ENCODE assay signal across 9 cellular contexts in genomic region chr12:92444763-92445162, GRCh38.
DNase-seq lines count a peak whose midpoint lies in the region; ATAC-seq and TF ChIP-seq lines count a peak whose summit lies in the region.
"Had no signal": no experiment of that assay in that cellular context is flagged by ENCODE, and none has a peak within 500 bp of the region (broad histone marks: within the 10 kb centered on the region; RNA-seq: fewer than 3 reads in every experiment).

No MANE protein-coding gene starts in this region.

- H3K27ac Mint-ChIP-seq in activated naive CD8-positive, alpha-beta T cell treated with anti-CD3 and anti-CD28 coated beads, Interleukin-2, amount 50 U/mL, for 24 hours: peak overlapping the region; percentile 77
- no peak overlapping the region for H3K27ac Mint-ChIP-seq in activated CD4-positive, alpha-beta T cell treated with anti-CD3 and anti-CD28 coated beads, Interleukin-2, amount 10 ng/mL, durations not matched to agents 7 days and 5 days
- H3K27ac Mint-ChIP-seq in glutamatergic neuron (ENCODE audit: unreplicated experiment): no peak overlapping the region

- H3K4me3 Mint-ChIP-seq in activated naive CD8-positive, alpha-beta T cell treated with anti-CD3 and anti-CD28 coated beads, Interleukin-2, amount 50 U/mL, for 24 hours: no peak overlapping the region
- no peak overlapping the region for H3K4me3 Mint-ChIP-seq in activated CD4-positive, alpha-beta T cell treated with anti-CD3 and anti-CD28 coated beads, Interleukin-2, amount 10 ng/mL, durations not matched to agents 7 days and 5 days
- H3K4me3 Mint-ChIP-seq in glutamatergic neuron (ENCODE audit: unreplicated experiment): no peak overlapping the region

- WGBS in testis, 2 donors: 73 to 77% methylated on average over 9 of the region's 9 CpGs

- H3K36me3 ChIP-seq in testis (ENCODE audit: low read depth, missing control alignments): no peaks in the 10 kb centered on the region

- CTCF ChIA-PET in activated CD4-positive, alpha-beta T cell treated with anti-CD3 and anti-CD28 coated beads, Interleukin-2, amount 10 ng/mL, durations not matched to agents 7 days and 5 days (lab: Charles Lee): interaction anchor here (1.3 kb wide), 1 partner anchor 15 kb away, joined by 4 read pairs; no protein-coding TSS in a partner anchor

- no peaks in the 10 kb centered on the region for H3K9me3 ChIP-seq in testis
- H3K9me3 ChIP-seq: body of pancreas had no signal

- intact Hi-C loops in testis (cut with DNase I; ENCODE audit: low total_unique reads): no loop called here

- no peaks in the 10 kb centered on the region for H3K27me3 Mint-ChIP-seq in activated naive CD8-positive, alpha-beta T cell treated with anti-CD3 and anti-CD28 coated beads, Interleukin-2, amount 50 U/mL, for 24 hours
- no peaks in the 10 kb centered on the region for H3K27me3 Mint-ChIP-seq in activated CD4-positive, alpha-beta T cell treated with anti-CD3 and anti-CD28 coated beads, Interleukin-2, amount 10 ng/mL, durations not matched to agents 7 days and 5 days
- no peaks in the 10 kb centered on the region for H3K27me3 Mint-ChIP-seq in glutamatergic neuron (ENCODE audit: unreplicated experiment)

- no peaks in the 10 kb centered on the region for H3K27me3 ChIP-seq in testis
- H3K27me3 ChIP-seq: body of pancreas had no signal

- no peak for TF ChIP-seq POLR2A in testis (IDR thresholded peaks at IDR 0.05)

- H3K27ac ChIP-seq in testis: peak overlapping the region in 1 of 2 donors; percentile 36

- H3K4me1 ChIP-seq in testis: peaks cover 6% of the 10 kb centered on the region
- H3K4me1 ChIP-seq: body of pancreas had no signal

- peaks cover 20% of the 10 kb centered on the region for H3K9me3 Mint-ChIP-seq in activated naive CD8-positive, alpha-beta T cell treated with anti-CD3 and anti-CD28 coated beads, Interleukin-2, amount 50 U/mL, for 24 hours
- H3K9me3 Mint-ChIP-seq in activated CD4-positive, alpha-beta T cell treated with anti-CD3 and anti-CD28 coated beads, Interleukin-2, amount 10 ng/mL, durations not matched to agents 7 days and 5 days: peaks cover 35% of the 10 kb centered on the region
- H3K9me3 Mint-ChIP-seq in glutamatergic neuron (ENCODE audit: unreplicated experiment): no peaks in the 10 kb centered on the region

- no peak for TF ChIP-seq CTCF in testis (IDR thresholded peaks at IDR 0.05)
- TF ChIP-seq CTCF in glutamatergic neuron (IDR thresholded peaks at IDR 0.05; ENCODE audit: partially characterized antibody, unreplicated experiment): no peak

- DNase-seq in activated naive CD8-positive, alpha-beta T cell treated with anti-CD3 and anti-CD28 coated beads, Interleukin-2, amount 50 U/mL, for 24 hours: no peak
- DNase-seq in testis: peak; percentile 48
- DNase-seq in activated CD4-positive, alpha-beta T cell treated with anti-CD3 and anti-CD28 coated beads, Interleukin-2, amount 10 ng/mL, durations not matched to agents 7 days and 5 days: no peak
- no peak for DNase-seq in glutamatergic neuron
- DNase-seq in activated gamma-delta T cell treated with Interleukin-2 at 50 U/mL for 16 hours: no peak
- no peak for DNase-seq in GM03348 (ENCODE audit: low spot score)

- peaks cover 3% of the 10 kb centered on the region for H3K36me3 Mint-ChIP-seq in activated naive CD8-positive, alpha-beta T cell treated with anti-CD3 and anti-CD28 coated beads, Interleukin-2, amount 50 U/mL, for 24 hours (ENCODE audit: low read depth)
- H3K36me3 Mint-ChIP-seq in activated CD4-positive, alpha-beta T cell treated with anti-CD3 and anti-CD28 coated beads, Interleukin-2, amount 10 ng/mL, durations not matched to agents 7 days and 5 days (ENCODE audit: low read depth): peaks cover 5% of the 10 kb centered on the region
- H3K36me3 Mint-ChIP-seq in glutamatergic neuron (ENCODE audit: unreplicated experiment): no peaks in the 10 kb centered on the region

- no peak overlapping the region for H3K4me3 ChIP-seq in testis
- H3K4me3 ChIP-seq: body of pancreas had no signal

- H3K4me1 Mint-ChIP-seq in activated naive CD8-positive, alpha-beta T cell treated with anti-CD3 and anti-CD28 coated beads, Interleukin-2, amount 50 U/mL, for 24 hours: peaks cover 62% of the 10 kb centered on the region
- peaks cover 12% of the 10 kb centered on the region for H3K4me1 Mint-ChIP-seq in activated CD4-positive, alpha-beta T cell treated with anti-CD3 and anti-CD28 coated beads, Interleukin-2, amount 10 ng/mL, durations not matched to agents 7 days and 5 days
- peaks cover 5% of the 10 kb centered on the region for H3K4me1 Mint-ChIP-seq in glutamatergic neuron (ENCODE audit: low read depth, unreplicated experiment)

- ATAC-seq in GM19452 (IDR thresholded peaks at IDR 0.05; ENCODE audit: unreplicated experiment) (peak; percentile 31), HG03103 (IDR thresholded peaks at IDR 0.05; ENCODE audit: low read depth, unreplicated experiment) (peak; percentile 33)
- ATAC-seq in activated naive CD8-positive, alpha-beta T cell treated with anti-CD3 and anti-CD28 coated beads, Interleukin-2, amount 50 U/mL, for 24 hours: peak; percentile 35
- ATAC-seq: body of pancreas had no signal

- POLR2A ChIA-PET in activated CD4-positive, alpha-beta T cell treated with anti-CD3 and anti-CD28 coated beads, Interleukin-2, amount 10 ng/mL, durations not matched to agents 7 days and 5 days (lab: Charles Lee): no interaction called here
